Comparison of ENCODE assay signal across 8 cellular contexts in genomic region chr19:39327990-39328705, GRCh38. TPM values are rescaled to one million over a fixed set of nuclear protein-coding genes. Genes with fewer than 3 reads are reported as not detected.
DNase-seq lines count a peak whose midpoint lies in the region; ATAC-seq, FAIRE-seq and TF ChIP-seq lines count a peak whose summit lies in the region.

No MANE protein-coding gene starts in this region.

- in situ Hi-C loops in GM13977 (cut with MboI; ENCODE audit: low pct_unique_long_range_greater_than_20kb, low sequenced_read_pairs, unreplicated experiment): no loop called here
- in situ Hi-C loops in HepG2 (cut with HindIII; ENCODE audit: extremely low pct_ligation_motif_present, low pct_unique_long_range_greater_than_20kb): loop anchor here (5.0 kb wide), 2 partner anchors 116 to 206 kb away; no protein-coding TSS in a partner anchor

- 25% methylated on average over 19 of the region's 19 CpGs for WGBS in HepG2 (ENCODE audit: low lambda C conversion rate)

- no peak for TF ChIP-seq EP300 in HepG2 (IDR thresholded peaks at IDR 0.05; ENCODE audit: low read depth in 2 of 2, low read length in 2 of 2)
- TF ChIP-seq EP300 in HepG2 (CRISPR knock-in tag; IDR thresholded peaks at IDR 0.05; ENCODE audit: borderline replicate concordance): no peak

- H3K27me3 ChIP-seq in A673 (replicated peaks; ENCODE audit: insufficient read depth, low read depth, low read length, poor library complexity) (no peaks in the 10 kb centered on the region), HepG2 (ENCODE audit: control insufficient read depth in 1 of 2, insufficient read depth in 2 of 2, low read length in 2 of 2) (no peaks in the 10 kb centered on the region)

- CTCF ChIA-PET in A673 (lab: Charles Lee) (interaction anchor here (0.5 to 2.0 kb wide), 6 partner anchors 14 to 1123 kb away, joined by 3 to 14 read pairs (median 4); partner anchors contain the start of gene SAMD4B), HepG2 (lab: Yijun Ruan, JAX; ENCODE audit: low intra/inter-chr PET ratio, low total read pairs) (interaction anchor here (0.8 to 2.0 kb wide), 4 partner anchors 84 to 218 kb away, joined by 3 to 14 read pairs (median 4); partner anchors contain the start of gene PLEKHG2)
- CTCF ChIA-PET in activated CD4-positive, alpha-beta T cell treated with anti-CD3 and anti-CD28 coated beads, Interleukin-2, amount 10 ng/mL, durations not matched to agents 7 days and 5 days (lab: Charles Lee): interaction anchor here (0.8 to 1.8 kb wide), 5 partner anchors 8 to 16 kb away, joined by 3 to 9 read pairs (median 5); partner anchors contain the start of genes GMFG and SAMD4B

- POLR2A ChIA-PET in A673 (lab: Charles Lee; ENCODE audit: low non-redundant PET) (no interaction called here), HepG2 (lab: Yijun Ruan, JAX) (interaction anchor here (0.9 to 1.0 kb wide), 2 partner anchors 132 to 206 kb away, joined by 3 read pairs; no protein-coding TSS in a partner anchor)
- POLR2A ChIA-PET in activated CD4-positive, alpha-beta T cell treated with anti-CD3 and anti-CD28 coated beads, Interleukin-2, amount 10 ng/mL, durations not matched to agents 7 days and 5 days (lab: Charles Lee): interaction anchor here (0.6 kb wide), 1 partner anchor 14 kb away, joined by 3 read pairs; the partner anchor contains the start of gene SAMD4B

- no peak overlapping the region for H2AFZ ChIP-seq in HepG2 (ENCODE audit: low read length)

- no peaks in the 10 kb centered on the region for H3K79me2 ChIP-seq in HepG2 (ENCODE audit: insufficient read depth, low read length)

- no peak for FAIRE-seq in HepG2 (lab: Jason Lieb, UNC)

- ATAC-seq in HepG2: peak; percentile 49; the same call in 1 of the 3 replicates
- no peak for ATAC-seq in HG03280 (IDR thresholded peaks at IDR 0.05; ENCODE audit: unreplicated experiment)

- H3K36me3 ChIP-seq in A673 (ENCODE audit: insufficient read depth, low read length, poor library complexity, severe bottlenecking) (no peaks in the 10 kb centered on the region), HepG2 (replicated peaks in 1 of 2; ENCODE audit: control insufficient read depth in 1 of 2, insufficient read depth in 2 of 2, low read length in 2 of 2) (no peaks in the 10 kb centered on the region)

- H4K20me1 ChIP-seq in HepG2 (ENCODE audit: insufficient read depth, low read length): no peaks in the 10 kb centered on the region

- peak; percentile 85 for DNase-seq in A673 (ENCODE audit: low spot score)
- peak; percentile 79 for DNase-seq in GM13977 (ENCODE audit: low spot score)
- peak; percentile 51 for DNase-seq in NCI-H226
- peak; percentile 83 for DNase-seq in activated CD4-positive, alpha-beta T cell treated with anti-CD3 and anti-CD28 coated beads, Interleukin-2, amount 10 ng/mL, durations not matched to agents 7 days and 5 days
- DNase-seq in choroid plexus epithelial cell (ENCODE audit: low read depth): peak; percentile 80
- peak; percentile 22 for DNase-seq in HepG2 (ENCODE audit: low spot score)
- peak; percentile 78 to 84 for DNase-seq in stimulated activated CD4-positive, alpha-beta T cell treated with anti-CD3 and anti-CD28 coated beads, Interleukin-4, amount 100 ng/mL, for 48 hours (ENCODE audit: low read depth in 2 of 2)

- H3K27ac ChIP-seq in A673 (ENCODE audit: low read depth, low read length, poor library complexity, severe bottlenecking) (no peak overlapping the region), HepG2 (ENCODE audit: extremely low read length, insufficient read depth, low read length) (no peak overlapping the region)

- no peaks in the 10 kb centered on the region for H3K27me3 Mint-ChIP-seq in activated CD4-positive, alpha-beta T cell treated with anti-CD3 and anti-CD28 coated beads, Interleukin-2, amount 10 ng/mL, durations not matched to agents 7 days and 5 days

- TF ChIP-seq CTCF in A673 (conservative IDR thresholded peaks at IDR 0.05; ENCODE audit: low read depth, low read length) (peak; percentile 99), GM13977 (IDR thresholded peaks at IDR 0.05; ENCODE audit: extremely low read depth, insufficient read depth, missing control alignments) (peak; percentile 96), choroid plexus epithelial cell (conservative IDR thresholded peaks at IDR 0.05; ENCODE audit: low read depth, low read length) (peak; percentile 97), HepG2 (CRISPR knock-in tag; IDR thresholded peaks at IDR 0.05) (peak; percentile 91)

- no peak overlapping the region for H3K4me3 ChIP-seq in A673 (ENCODE audit: low read depth, low read length, poor library complexity, severe bottlenecking)
- H3K4me3 ChIP-seq in choroid plexus epithelial cell (ENCODE audit: low read depth, low read length): no peak overlapping the region
- no peak overlapping the region for H3K4me3 ChIP-seq in HepG2 (replicated peaks in 1 of 3; ENCODE audit: insufficient read depth in 1 of 3, low read depth in 2 of 3, low read length in 3 of 3)

- H3K4me2 ChIP-seq in HepG2 (ENCODE audit: low read depth, low read length): no peak overlapping the region

- H3K4me1 Mint-ChIP-seq in activated CD4-positive, alpha-beta T cell treated with anti-CD3 and anti-CD28 coated beads, Interleukin-2, amount 10 ng/mL, durations not matched to agents 7 days and 5 days: peaks cover 38% of the 10 kb centered on the region

- intact Hi-C loops in A673 (cut with micrococcal nuclease; ENCODE audit: unreplicated experiment): loop anchor here (1.0 to 5.0 kb wide), 4 partner anchors 116 to 366 kb away; no protein-coding TSS in a partner anchor
- intact Hi-C loops in HepG2 (cut with micrococcal nuclease; ENCODE audit: unreplicated experiment): loop anchor here (5.0 kb wide), 1 partner anchor 116 kb away; no protein-coding TSS in a partner anchor

- H3K4me1 ChIP-seq in A673 (ENCODE audit: insufficient read depth, low read length, poor library complexity, severe bottlenecking): no peaks in the 10 kb centered on the region
- peaks cover 36% of the 10 kb centered on the region for H3K4me1 ChIP-seq in HepG2 (ENCODE audit: insufficient read depth, low read length)

- H3K9me3 ChIP-seq in A673 (ENCODE audit: low read depth, low read length, poor library complexity, severe bottlenecking) (no peaks in the 10 kb centered on the region), HepG2 (ENCODE audit: low read length) (no peaks in the 10 kb centered on the region)

- TF ChIP-seq POLR2A in HepG2 (IDR thresholded peaks at IDR 0.05; ENCODE audit: insufficient read depth in 1 of 2, low read depth in 2 of 2, low read length in 2 of 2): no peak

- peak; percentile 77; the same call in 1 of the 2 replicates for TF ChIP-seq RAD21 in HepG2 (CRISPR knock-in tag; IDR thresholded peaks at IDR 0.05)

- peak overlapping the region; percentile 86 for H3K27ac Mint-ChIP-seq in activated CD4-positive, alpha-beta T cell treated with anti-CD3 and anti-CD28 coated beads, Interleukin-2, amount 10 ng/mL, durations not matched to agents 7 days and 5 days

- H3K36me3 Mint-ChIP-seq in activated CD4-positive, alpha-beta T cell treated with anti-CD3 and anti-CD28 coated beads, Interleukin-2, amount 10 ng/mL, durations not matched to agents 7 days and 5 days (ENCODE audit: low read depth): peaks cover 34% of the 10 kb centered on the region

- H3K4me3 Mint-ChIP-seq in activated CD4-positive, alpha-beta T cell treated with anti-CD3 and anti-CD28 coated beads, Interleukin-2, amount 10 ng/mL, durations not matched to agents 7 days and 5 days: peak overlapping the region; percentile 25

- BruUV-seq in A673 (replicated peaks; lab: Mats Ljungman, UMichigan) (no TSS peak), HepG2 (replicated peaks; lab: Mats Ljungman, UMichigan) (no TSS peak)

- H3K9me3 Mint-ChIP-seq in activated CD4-positive, alpha-beta T cell treated with anti-CD3 and anti-CD28 coated beads, Interleukin-2, amount 10 ng/mL, durations not matched to agents 7 days and 5 days: no peaks in the 10 kb centered on the region

- no peak overlapping the region for H3K9ac ChIP-seq in HepG2 (ENCODE audit: insufficient read depth, low read depth, low read length)

RNA-seq across cellular contexts. Expression of gene LRFN1, which starts 7.5 kb away (rescaled TPM):
- total RNA-seq in A673 (2021) (3.7 and 5.0 TPM in 2 replicates), HepG2 (2016; rRNA removed; fragmentation: Illumina TruSeq; extraction: Trizol) (0.04 TPM in 1 of 2 replicates, not detected in the other)
- 1 to 10 TPM; 6.4 to 6.5 TPM for total RNA-seq in activated CD4-positive, alpha-beta T cell treated with anti-CD3 and anti-CD28 coated beads, Interleukin-2, amount 10 ng/mL, durations not matched to agents 7 days and 5 days
- total RNA-seq in HepG2 (2016; cell fraction: cytosol; rRNA removed; fragmentation: Illumina TruSeq; extraction: Trizol; ENCODE audit: low read depth): 0.09 TPM in 1 of 2 replicates, not detected in the other
- 0.06 TPM in 1 of 2 replicates, not detected in the other for total RNA-seq in HepG2 (2016; cell fraction: insoluble cytoplasmic fraction; rRNA removed; fragmentation: Illumina TruSeq; extraction: Trizol)
- 0.06 TPM in 1 of 2 replicates, not detected in the other for total RNA-seq in HepG2 (2016; cell fraction: membrane; rRNA removed; fragmentation: Illumina TruSeq; extraction: Trizol)
- total RNA-seq in HepG2 (2016; cell fraction: nucleus; rRNA removed; fragmentation: Illumina TruSeq; extraction: Trizol): 0.19 TPM in 1 of 2 replicates, not detected in the other
- polyA plus RNA-seq in HepG2 (2011; rRNA removed): 0.07 TPM in 1 of 2 replicates, not detected in the other
- polyA plus RNA-seq in HepG2 (2011; cell fraction: cytosol; rRNA removed): 0.04 and 0.05 TPM in 2 replicates
- 0.16 and 0.17 TPM in 2 replicates for polyA plus RNA-seq in HepG2 (2011; cell fraction: nucleus; rRNA removed)
- polyA plus RNA-seq in HepG2 (2012): 0.36 and 0.39 TPM in 2 replicates
- polyA plus RNA-seq in HepG2 (2016; cell fraction: cytosol; fragmentation: Illumina TruSeq; extraction: Trizol; ENCODE audit: low read depth): 0.06 TPM in 1 of 2 replicates, not detected in the other
- 0.13 and 0.19 TPM in 2 replicates for polyA plus RNA-seq in HepG2 (2016; cell fraction: insoluble cytoplasmic fraction; fragmentation: Illumina TruSeq; extraction: Trizol; ENCODE audit: low read depth)
- polyA plus RNA-seq in HepG2 (2016; cell fraction: membrane; fragmentation: Illumina TruSeq; extraction: Trizol; ENCODE audit: low read depth): 0.09 and 0.15 TPM in 2 replicates
- polyA plus RNA-seq in HepG2 (2016; cell fraction: nucleus; fragmentation: Illumina TruSeq; extraction: Trizol; ENCODE audit: insufficient read depth, low read depth): 0.15 and 0.52 TPM in 2 replicates
- polyA minus RNA-seq in HepG2 (2011; rRNA and poly(A)+ RNA removed; ENCODE audit: low replicate concordance): 0.10 TPM in 1 of 2 replicates, not detected in the other
- polyA minus RNA-seq in HepG2 (2011; cell fraction: cytosol; rRNA and poly(A)+ RNA removed): not detected in 2 replicates
- polyA minus RNA-seq in HepG2 (2011; cell fraction: nucleus; rRNA and poly(A)+ RNA removed): 0.25 TPM in 1 of 2 replicates, not detected in the other

RNA-seq across cellular contexts. Expression of gene GMFG, which starts 7.7 kb away (rescaled TPM):
- total RNA-seq in A673 (2021): 0.55 TPM in 1 of 2 replicates, not detected in the other
- total RNA-seq in activated CD4-positive, alpha-beta T cell treated with anti-CD3 and anti-CD28 coated beads, Interleukin-2, amount 10 ng/mL, durations not matched to agents 7 days and 5 days: 100 to 1,000 TPM; 577 to 668 TPM
- total RNA-seq in HepG2 (2016; rRNA removed; fragmentation: Illumina TruSeq; extraction: Trizol): 1.1 TPM in 1 of 2 replicates, not detected in the other
- 0.88 TPM in 1 of 2 replicates, not detected in the other for total RNA-seq in HepG2 (2016; cell fraction: cytosol; rRNA removed; fragmentation: Illumina TruSeq; extraction: Trizol; ENCODE audit: low read depth)
- total RNA-seq in HepG2 (2016; cell fraction: insoluble cytoplasmic fraction; rRNA removed; fragmentation: Illumina TruSeq; extraction: Trizol): 0.35 and 1.1 TPM in 2 replicates
- 0.46 TPM in 1 of 2 replicates, not detected in the other for total RNA-seq in HepG2 (2016; cell fraction: membrane; rRNA removed; fragmentation: Illumina TruSeq; extraction: Trizol)
- total RNA-seq in HepG2 (2016; cell fraction: nucleus; rRNA removed; fragmentation: Illumina TruSeq; extraction: Trizol): not detected in 2 replicates
- 7.5 and 7.9 TPM in 2 replicates for polyA plus RNA-seq in HepG2 (2011; rRNA removed)
- polyA plus RNA-seq in HepG2 (2011; cell fraction: cytosol; rRNA removed): 5.3 and 8.4 TPM in 2 replicates
- polyA plus RNA-seq in HepG2 (2011; cell fraction: nucleus; rRNA removed): 2.2 and 3.1 TPM in 2 replicates
- 10.9 and 18.0 TPM in 2 replicates for polyA plus RNA-seq in HepG2 (2012)
- polyA plus RNA-seq in HepG2 (2016; cell fraction: cytosol; fragmentation: Illumina TruSeq; extraction: Trizol; ENCODE audit: low read depth): 0.45 TPM in 1 of 2 replicates, not detected in the other
- 1.1 TPM in 1 of 2 replicates, not detected in the other for polyA plus RNA-seq in HepG2 (2016; cell fraction: insoluble cytoplasmic fraction; fragmentation: Illumina TruSeq; extraction: Trizol; ENCODE audit: low read depth)
- polyA plus RNA-seq in HepG2 (2016; cell fraction: membrane; fragmentation: Illumina TruSeq; extraction: Trizol; ENCODE audit: low read depth): 0.42 TPM in 1 of 2 replicates, not detected in the other
- polyA plus RNA-seq in HepG2 (2016; cell fraction: nucleus; fragmentation: Illumina TruSeq; extraction: Trizol; ENCODE audit: insufficient read depth, low read depth): not detected in 2 replicates
- 1.5 TPM in 1 of 2 replicates, not detected in the other for polyA minus RNA-seq in HepG2 (2011; rRNA and poly(A)+ RNA removed; ENCODE audit: low replicate concordance)
- not detected in 2 replicates for polyA minus RNA-seq in HepG2 (2011; cell fraction: cytosol; rRNA and poly(A)+ RNA removed)
- polyA minus RNA-seq in HepG2 (2011; cell fraction: nucleus; rRNA and poly(A)+ RNA removed): not detected in 2 replicates

RNA-seq across cellular contexts. Expression of gene SAMD4B, which starts 14.1 kb away (rescaled TPM):
- 157 and 168 TPM in 2 replicates for total RNA-seq in A673 (2021)
- 10 to 100 TPM; 40.2 to 45.6 TPM for total RNA-seq in activated CD4-positive, alpha-beta T cell treated with anti-CD3 and anti-CD28 coated beads, Interleukin-2, amount 10 ng/mL, durations not matched to agents 7 days and 5 days
- total RNA-seq in HepG2 (2016; rRNA removed; fragmentation: Illumina TruSeq; extraction: Trizol): 26.0 and 29.1 TPM in 2 replicates
- total RNA-seq in HepG2 (2016; cell fraction: cytosol; rRNA removed; fragmentation: Illumina TruSeq; extraction: Trizol; ENCODE audit: low read depth): 7.2 and 7.4 TPM in 2 replicates
- total RNA-seq in HepG2 (2016; cell fraction: insoluble cytoplasmic fraction; rRNA removed; fragmentation: Illumina TruSeq; extraction: Trizol): 25.8 and 26.5 TPM in 2 replicates
- 26.3 and 30.4 TPM in 2 replicates for total RNA-seq in HepG2 (2016; cell fraction: membrane; rRNA removed; fragmentation: Illumina TruSeq; extraction: Trizol)
- 21.5 and 28.0 TPM in 2 replicates for total RNA-seq in HepG2 (2016; cell fraction: nucleus; rRNA removed; fragmentation: Illumina TruSeq; extraction: Trizol)
- 31.8 and 37.7 TPM in 2 replicates for polyA plus RNA-seq in HepG2 (2011; rRNA removed)
- 15.3 and 21.3 TPM in 2 replicates for polyA plus RNA-seq in HepG2 (2011; cell fraction: cytosol; rRNA removed)
- 70.1 and 82.6 TPM in 2 replicates for polyA plus RNA-seq in HepG2 (2011; cell fraction: nucleus; rRNA removed)
- polyA plus RNA-seq in HepG2 (2012): 35.6 and 45.7 TPM in 2 replicates
- polyA plus RNA-seq in HepG2 (2016; cell fraction: cytosol; fragmentation: Illumina TruSeq; extraction: Trizol; ENCODE audit: low read depth): 7.6 and 8.0 TPM in 2 replicates
- 33.5 and 49.3 TPM in 2 replicates for polyA plus RNA-seq in HepG2 (2016; cell fraction: insoluble cytoplasmic fraction; fragmentation: Illumina TruSeq; extraction: Trizol; ENCODE audit: low read depth)
- 31.4 and 33.2 TPM in 2 replicates for polyA plus RNA-seq in HepG2 (2016; cell fraction: membrane; fragmentation: Illumina TruSeq; extraction: Trizol; ENCODE audit: low read depth)
- 81.0 and 81.2 TPM in 2 replicates for polyA plus RNA-seq in HepG2 (2016; cell fraction: nucleus; fragmentation: Illumina TruSeq; extraction: Trizol; ENCODE audit: insufficient read depth, low read depth)
- 63.3 and 83.3 TPM in 2 replicates for polyA minus RNA-seq in HepG2 (2011; rRNA and poly(A)+ RNA removed; ENCODE audit: low replicate concordance)
- 21.3 and 24.8 TPM in 2 replicates for polyA minus RNA-seq in HepG2 (2011; cell fraction: cytosol; rRNA and poly(A)+ RNA removed)
- 25.0 and 25.6 TPM in 2 replicates for polyA minus RNA-seq in HepG2 (2011; cell fraction: nucleus; rRNA and poly(A)+ RNA removed)

RNA-seq across cellular contexts. Expression of gene IFNL1, which starts 31.9 kb away (rescaled TPM):
- total RNA-seq in A673 (2021) (not detected in 2 replicates), HepG2 (2016; rRNA removed; fragmentation: Illumina TruSeq; extraction: Trizol) (not detected in 2 replicates)
- not detected for total RNA-seq in activated CD4-positive, alpha-beta T cell treated with anti-CD3 and anti-CD28 coated beads, Interleukin-2, amount 10 ng/mL, durations not matched to agents 7 days and 5 days
- total RNA-seq in HepG2 (2016; cell fraction: cytosol; rRNA removed; fragmentation: Illumina TruSeq; extraction: Trizol; ENCODE audit: low read depth): not detected in 2 replicates
- total RNA-seq in HepG2 (2016; cell fraction: insoluble cytoplasmic fraction; rRNA removed; fragmentation: Illumina TruSeq; extraction: Trizol): not detected in 2 replicates
- total RNA-seq in HepG2 (2016; cell fraction: membrane; rRNA removed; fragmentation: Illumina TruSeq; extraction: Trizol): not detected in 2 replicates
- not detected in 2 replicates for total RNA-seq in HepG2 (2016; cell fraction: nucleus; rRNA removed; fragmentation: Illumina TruSeq; extraction: Trizol)
- not detected in 2 replicates for polyA plus RNA-seq in HepG2 (2011; rRNA removed)
- not detected in 2 replicates for polyA plus RNA-seq in HepG2 (2011; cell fraction: cytosol; rRNA removed)
- not detected in 2 replicates for polyA plus RNA-seq in HepG2 (2011; cell fraction: nucleus; rRNA removed)
- not detected in 2 replicates for polyA plus RNA-seq in HepG2 (2012)
- not detected in 2 replicates for polyA plus RNA-seq in HepG2 (2016; cell fraction: cytosol; fragmentation: Illumina TruSeq; extraction: Trizol; ENCODE audit: low read depth)
- polyA plus RNA-seq in HepG2 (2016; cell fraction: insoluble cytoplasmic fraction; fragmentation: Illumina TruSeq; extraction: Trizol; ENCODE audit: low read depth): not detected in 2 replicates
- polyA plus RNA-seq in HepG2 (2016; cell fraction: membrane; fragmentation: Illumina TruSeq; extraction: Trizol; ENCODE audit: low read depth): not detected in 2 replicates
- polyA plus RNA-seq in HepG2 (2016; cell fraction: nucleus; fragmentation: Illumina TruSeq; extraction: Trizol; ENCODE audit: insufficient read depth, low read depth): not detected in 2 replicates
- polyA minus RNA-seq in HepG2 (2011; rRNA and poly(A)+ RNA removed; ENCODE audit: low replicate concordance): not detected in 2 replicates
- not detected in 2 replicates for polyA minus RNA-seq in HepG2 (2011; cell fraction: cytosol; rRNA and poly(A)+ RNA removed)
- polyA minus RNA-seq in HepG2 (2011; cell fraction: nucleus; rRNA and poly(A)+ RNA removed): not detected in 2 replicates

RNA-seq across cellular contexts. Expression of gene IFNL2, which starts 60.0 kb away (rescaled TPM):
- total RNA-seq in A673 (2021): not detected in 2 replicates
- not detected for total RNA-seq in activated CD4-positive, alpha-beta T cell treated with anti-CD3 and anti-CD28 coated beads, Interleukin-2, amount 10 ng/mL, durations not matched to agents 7 days and 5 days
- total RNA-seq in HepG2 (2016; rRNA removed; fragmentation: Illumina TruSeq; extraction: Trizol): not detected in 2 replicates
- not detected in 2 replicates for total RNA-seq in HepG2 (2016; cell fraction: cytosol; rRNA removed; fragmentation: Illumina TruSeq; extraction: Trizol; ENCODE audit: low read depth)
- total RNA-seq in HepG2 (2016; cell fraction: insoluble cytoplasmic fraction; rRNA removed; fragmentation: Illumina TruSeq; extraction: Trizol): not detected in 2 replicates
- not detected in 2 replicates for total RNA-seq in HepG2 (2016; cell fraction: membrane; rRNA removed; fragmentation: Illumina TruSeq; extraction: Trizol)
- not detected in 2 replicates for total RNA-seq in HepG2 (2016; cell fraction: nucleus; rRNA removed; fragmentation: Illumina TruSeq; extraction: Trizol)
- not detected in 2 replicates for polyA plus RNA-seq in HepG2 (2011; rRNA removed)
- not detected in 2 replicates for polyA plus RNA-seq in HepG2 (2011; cell fraction: cytosol; rRNA removed)
- not detected in 2 replicates for polyA plus RNA-seq in HepG2 (2011; cell fraction: nucleus; rRNA removed)
- polyA plus RNA-seq in HepG2 (2012): not detected in 2 replicates
- not detected in 2 replicates for polyA plus RNA-seq in HepG2 (2016; cell fraction: cytosol; fragmentation: Illumina TruSeq; extraction: Trizol; ENCODE audit: low read depth)
- polyA plus RNA-seq in HepG2 (2016; cell fraction: insoluble cytoplasmic fraction; fragmentation: Illumina TruSeq; extraction: Trizol; ENCODE audit: low read depth): not detected in 2 replicates
- polyA plus RNA-seq in HepG2 (2016; cell fraction: membrane; fragmentation: Illumina TruSeq; extraction: Trizol; ENCODE audit: low read depth): not detected in 2 replicates
- polyA plus RNA-seq in HepG2 (2016; cell fraction: nucleus; fragmentation: Illumina TruSeq; extraction: Trizol; ENCODE audit: insufficient read depth, low read depth): not detected in 2 replicates
- not detected in 2 replicates for polyA minus RNA-seq in HepG2 (2011; rRNA and poly(A)+ RNA removed; ENCODE audit: low replicate concordance)
- polyA minus RNA-seq in HepG2 (2011; cell fraction: cytosol; rRNA and poly(A)+ RNA removed): not detected in 2 replicates
- polyA minus RNA-seq in HepG2 (2011; cell fraction: nucleus; rRNA and poly(A)+ RNA removed): not detected in 2 replicates

Comparison
In these comparisons a context has a peak if more than half of its experiments do, and no peak if none do; other contexts are left out.
1. DNase-seq: peak in every context shown above with its lines; median percentile 85 in A673; 83 in activated CD4-positive, alpha-beta T cell treated with anti-CD3 and anti-CD28 coated beads, Interleukin-2, amount 10 ng/mL, durations not matched to agents 7 days and 5 days; 81 in stimulated activated CD4-positive, alpha-beta T cell treated with anti-CD3 and anti-CD28 coated beads, Interleukin-4, amount 100 ng/mL, for 48 hours; 80 in choroid plexus epithelial cell; 79 in GM13977; 51 in NCI-H226; 22 in HepG2.
2. RNA of gene GMFG, which starts 7.7 kb away (total RNA-seq): 577 to 668 TPM in activated CD4-positive, alpha-beta T cell treated with anti-CD3 and anti-CD28 coated beads, Interleukin-2, amount 10 ng/mL, durations not matched to agents 7 days and 5 days; 0.35 to 1.1 TPM in HepG2 and 0.55 TPM in A673; every median in the first group is over 100 times any median in the second.
3. Peak in every context shown above with its lines, with median percentiles within 50 percentile points of each other: CTCF ChIP-seq.